Comparison of ENCODE assay signal across 19 cellular contexts in the genomic region with DNA sequence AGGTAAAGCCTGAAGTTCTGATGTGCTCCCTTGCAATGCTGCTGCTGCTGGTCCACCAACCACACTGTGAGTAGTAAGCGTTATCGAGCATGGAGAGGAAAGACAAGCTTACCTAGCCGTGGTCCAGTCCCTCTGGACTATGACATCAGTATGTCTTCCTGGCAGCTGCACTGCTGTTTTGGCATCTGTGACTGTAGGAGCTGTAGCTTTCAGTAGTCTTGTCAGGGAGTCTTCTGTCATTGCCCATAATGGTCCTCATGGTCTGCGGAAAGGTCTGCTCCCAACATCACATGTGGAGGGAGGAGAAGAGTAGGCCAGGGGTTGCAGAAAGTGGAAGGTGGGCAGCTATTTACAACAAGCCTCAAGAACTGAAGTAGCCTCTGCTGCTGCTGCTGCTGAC. TPM values are rescaled to one million over a fixed set of nuclear protein-coding genes. Genes with fewer than 3 reads are reported as not detected.
"Had no signal": no experiment of that assay in that cellular context is flagged by ENCODE, and none has a peak within 500 bp of the region (broad histone marks: within the 10 kb centered on the region; RNA-seq: fewer than 3 reads in every experiment).

No MANE protein-coding gene starts in this region.

- H3K27ac ChIP-seq: hepatocyte, neutrophil, spleen had no signal

- FAIRE-seq: bronchial epithelial cell, endometrium, keratinocyte, TTC549 had no signal

- H2AFZ ChIP-seq: hepatocyte had no signal

- H3K27me3 ChIP-seq: dorsolateral prefrontal cortex, hepatocyte, neutrophil, right lobe of liver, spleen, stomach had no signal

- H3K4me3 ChIP-seq: dorsolateral prefrontal cortex, hepatocyte, right lobe of liver, spleen, stomach, thoracic aorta had no signal

- H3K4me2 ChIP-seq: hepatocyte had no signal

- H3K9me3 ChIP-seq: neutrophil, right lobe of liver, spleen, stomach, thoracic aorta had no signal

- DNase-seq: activated B cell treated with CpG ODN at 0.5 μM for 24 hours; activated CD4-positive, alpha-beta T cell treated with anti-CD3 and anti-CD28 coated beads, Interleukin-2, amount 10 ng/mL, durations not matched to agents 24 days and 14 days; activated naive CD4-positive, alpha-beta T cell; activated naive CD8-positive, alpha-beta T cell treated with anti-CD3 and anti-CD28 coated beads, Interleukin-2, amount 10 ng/mL, durations not matched to agents 7 days and 5 days; aorta; dorsolateral prefrontal cortex; naive B cell; posterior cingulate gyrus; right lobe of liver; spleen; stomach had no signal

RNA-seq across cellular contexts. Expression of a gene that starts 26.8 kb away (rescaled TPM):
- total RNA-seq: left lobe of liver had no signal
